10 cellular contexts compared by ENCODE assay signal in genomic region chr19:2454199-2454961, GRCh38. TPM values are rescaled to one million over a fixed set of nuclear protein-coding genes. Genes with fewer than 3 reads are reported as not detected.
DNase-seq lines count a peak whose midpoint lies in the region; ATAC-seq, FAIRE-seq and TF ChIP-seq lines count a peak whose summit lies in the region.
"Had no signal": no experiment of that assay in that cellular context is flagged by ENCODE, and none has a peak within 500 bp of the region (broad histone marks: within the 10 kb centered on the region; RNA-seq: fewer than 3 reads in every experiment).

No MANE protein-coding gene starts in this region.

- H3K79me2 ChIP-seq in HepG2 (ENCODE audit: insufficient read depth, low read length), result peaks cover 53% of the 10 kb centered on the region

- 91% methylated on average over 12 of the region's 19 CpGs for WGBS in HepG2 (ENCODE audit: low lambda C conversion rate)
- WGBS in right lobe of liver (ENCODE audit: insufficient coverage, low coverage, low lambda C conversion rate, missing lambda C conversion rate), result 74% methylated on average over 8 of the region's 19 CpGs
- WGBS in upper lobe of left lung, 2 donors, result 92% methylated on average over 12 to 19 of the region's 19 CpGs

- TF ChIP-seq RAD21 in HepG2 (CRISPR knock-in tag; IDR thresholded peaks at IDR 0.05), result no peak

- no peak overlapping the region for H2AFZ ChIP-seq in HepG2 (ENCODE audit: low read length)

- no peak for FAIRE-seq in HepG2 (lab: Jason Lieb, UNC)

- POLR2A ChIA-PET in HepG2 (lab: Yijun Ruan, JAX), result interaction anchor here (1.3 kb wide), 1 partner anchor 22 kb away, joined by 3 read pairs; the partner anchor contains the start of gene GADD45B

- 0 out of 2 replicates have a peak, but pooled peaks cover 9% of the 10 kb centered on the region for H4K20me1 ChIP-seq in HepG2 (ENCODE audit: insufficient read depth, low read length)

- H3K27me3 ChIP-seq in HepG2 (ENCODE audit: control insufficient read depth in 1 of 2, insufficient read depth in 2 of 2, low read length in 2 of 2) (no peaks in the 10 kb centered on the region), right lobe of liver (no peaks in the 10 kb centered on the region), RWPE2 (ENCODE audit: insufficient read depth, poor library complexity, severe bottlenecking) (no peaks in the 10 kb centered on the region), colonic mucosa (no peaks in the 10 kb centered on the region), upper lobe of left lung (no peaks in the 10 kb centered on the region)
- H3K27me3 ChIP-seq: brain microvascular endothelial cell had no signal

- H3K4me3 Mint-ChIP-seq in glutamatergic neuron (ENCODE audit: unreplicated experiment), result peak overlapping the region; percentile 83

- H3K4me3 ChIP-seq in HepG2 (replicated peaks in 1 of 3; ENCODE audit: insufficient read depth in 1 of 3, low read depth in 2 of 3, low read length in 3 of 3) (peak overlapping the region in 1 of 3 experiments; percentile 95; a peak in 1 of 6 replicates), right lobe of liver (no peak overlapping the region), RWPE2 (ENCODE audit: severe bottlenecking) (no peak overlapping the region), colonic mucosa (no peak overlapping the region), upper lobe of left lung (no peak overlapping the region)

- H3K4me1 ChIP-seq in HepG2 (ENCODE audit: insufficient read depth, low read length) (peaks cover 35% of the 10 kb centered on the region), right lobe of liver (peaks cover 0 to 15% (median 7%) of the 10 kb centered on the region in 4 donors), RWPE2 (ENCODE audit: insufficient read depth, poor library complexity, severe bottlenecking) (no peaks in the 10 kb centered on the region), colonic mucosa (no peaks in the 10 kb centered on the region), upper lobe of left lung (peaks cover 9 to 23% (median 15%) of the 10 kb centered on the region in 4 donors)

- H3K27ac ChIP-seq in HepG2 (ENCODE audit: extremely low read length, insufficient read depth, low read length) (no peak overlapping the region), right lobe of liver (no peak overlapping the region), RWPE2 (ENCODE audit: poor library complexity, severe bottlenecking) (peak overlapping the region; percentile 81), colonic mucosa (no peak overlapping the region), upper lobe of left lung (no peak overlapping the region)
- H3K27ac ChIP-seq: brain microvascular endothelial cell had no signal

- H3K27me3 Mint-ChIP-seq in glutamatergic neuron (ENCODE audit: unreplicated experiment), result peaks cover 2% of the 10 kb centered on the region

- H3K36me3 Mint-ChIP-seq in glutamatergic neuron (ENCODE audit: unreplicated experiment), result no peaks in the 10 kb centered on the region

- in situ Hi-C loops in HepG2 (cut with HindIII; ENCODE audit: extremely low pct_ligation_motif_present, low pct_unique_long_range_greater_than_20kb), result no loop called here

- CTCF ChIA-PET in HepG2 (lab: Yijun Ruan, JAX; ENCODE audit: low intra/inter-chr PET ratio, low total read pairs), result no interaction called here

- H3K9me3 ChIP-seq in HepG2 (ENCODE audit: low read length), result no peaks in the 10 kb centered on the region
- H3K9me3 ChIP-seq in right lobe of liver, result no peaks in the 10 kb centered on the region
- H3K9me3 ChIP-seq in RWPE2 (ENCODE audit: severe bottlenecking), result no peaks in the 10 kb centered on the region
- H3K9me3 ChIP-seq in colonic mucosa, result no peaks in the 10 kb centered on the region
- H3K9me3 ChIP-seq in upper lobe of left lung, result no peaks in the 10 kb centered on the region

- peaks cover 2 to 18% of the 10 kb centered on the region in 2 experiments; a peak in 1 of 5 replicates for H3K36me3 ChIP-seq in HepG2 (replicated peaks in 1 of 2; ENCODE audit: control insufficient read depth in 1 of 2, insufficient read depth in 2 of 2, low read length in 2 of 2)
- no peaks in the 10 kb centered on the region for H3K36me3 ChIP-seq in right lobe of liver
- H3K36me3 ChIP-seq in RWPE2 (ENCODE audit: low read depth), result peaks cover 9% of the 10 kb centered on the region
- H3K36me3 ChIP-seq in colonic mucosa, result no peaks in the 10 kb centered on the region
- peaks cover 0 to 5% (median 0%) of the 10 kb centered on the region in 4 donors for H3K36me3 ChIP-seq in upper lobe of left lung

- TF ChIP-seq CTCF in HepG2 (CRISPR knock-in tag; IDR thresholded peaks at IDR 0.05) (no peak), right lobe of liver (IDR thresholded peaks at IDR 0.05) (no peak), RWPE2 (IDR thresholded peaks at IDR 0.05; ENCODE audit: poor library complexity, severe bottlenecking) (no peak), glutamatergic neuron (IDR thresholded peaks at IDR 0.05; ENCODE audit: partially characterized antibody, unreplicated experiment) (no peak), colonic mucosa (IDR thresholded peaks at IDR 0.05) (no peak), upper lobe of left lung (IDR thresholded peaks at IDR 0.05) (no peak)

- intact Hi-C loops in HepG2 (cut with micrococcal nuclease; ENCODE audit: unreplicated experiment) (no loop called here), right lobe of liver (cut with DNase I) (no loop called here), colonic mucosa (cut with DNase I) (no loop called here)

- TF ChIP-seq POLR2A in HepG2 (IDR thresholded peaks at IDR 0.05; ENCODE audit: insufficient read depth in 1 of 2, low read depth in 2 of 2, low read length in 2 of 2), result no peak
- no peak for TF ChIP-seq POLR2A in right lobe of liver (IDR thresholded peaks at IDR 0.05)
- TF ChIP-seq POLR2A in upper lobe of left lung (IDR thresholded peaks at IDR 0.05), result no peak

- peak overlapping the region; percentile 95; the same call in 1 of the 2 replicates for H3K9ac ChIP-seq in HepG2 (ENCODE audit: insufficient read depth, low read depth, low read length)
- no peak overlapping the region for H3K9ac ChIP-seq in colonic mucosa (ENCODE audit: low read depth in 2 of 2, low read length in 2 of 2)

- ATAC-seq in HepG2, result no peak
- ATAC-seq in right lobe of liver, result no peak
- ATAC-seq in RWPE2 (ENCODE audit: low read depth), result no peak
- no peak for ATAC-seq in upper lobe of left lung (ENCODE audit: low FRiP score in 2 of 2)

- peaks cover 5% of the 10 kb centered on the region for H3K9me3 Mint-ChIP-seq in glutamatergic neuron (ENCODE audit: unreplicated experiment)

- no peaks in the 10 kb centered on the region for H3K4me1 Mint-ChIP-seq in glutamatergic neuron (ENCODE audit: low read depth, unreplicated experiment)

- TF ChIP-seq EP300 in HepG2 (IDR thresholded peaks at IDR 0.05; ENCODE audit: low read depth in 2 of 2, low read length in 2 of 2) (no peak), HepG2 (CRISPR knock-in tag; IDR thresholded peaks at IDR 0.05; ENCODE audit: borderline replicate concordance) (no peak), upper lobe of left lung (IDR thresholded peaks at IDR 0.05) (no peak)

- H3K4me2 ChIP-seq in HepG2 (ENCODE audit: low read depth, low read length), result peak overlapping the region; percentile 87

- DNase-seq in HepG2 (ENCODE audit: low spot score), result no peak
- no peak for DNase-seq in right lobe of liver
- DNase-seq in RWPE2 (ENCODE audit: low spot score), result no peak
- no peak for DNase-seq in glutamatergic neuron
- no peak for DNase-seq in colonic mucosa
- no peak for DNase-seq in upper lobe of left lung
- no peak for DNase-seq in mucosa of gallbladder (ENCODE audit: low spot score)
- DNase-seq in SKM-1 (lab: John Stamatoyannopoulos, UW; ENCODE audit: unreplicated experiment), result no peak
- DNase-seq: brain microvascular endothelial cell, SHP77 treated with DMSO at 0.1 percent for 48 hours had no signal

- H3K27ac Mint-ChIP-seq in glutamatergic neuron (ENCODE audit: unreplicated experiment), result no peak overlapping the region

- TSS peak; percentile 40 for BruUV-seq in HepG2 (replicated peaks; lab: Mats Ljungman, UMichigan)

RNA-seq across cellular contexts. Expression of gene LMNB2, which starts 2.4 kb away (rescaled TPM):
- 93.6 and 105 TPM in 2 replicates for total RNA-seq in HepG2 (2016; rRNA removed; fragmentation: Illumina TruSeq; extraction: Trizol)
- total RNA-seq in HepG2 (2016; cell fraction: cytosol; rRNA removed; fragmentation: Illumina TruSeq; extraction: Trizol; ENCODE audit: low read depth), result 8.6 and 9.2 TPM in 2 replicates
- total RNA-seq in HepG2 (2016; cell fraction: insoluble cytoplasmic fraction; rRNA removed; fragmentation: Illumina TruSeq; extraction: Trizol), result 80.4 and 107 TPM in 2 replicates
- 34.1 and 36.1 TPM in 2 replicates for total RNA-seq in HepG2 (2016; cell fraction: membrane; rRNA removed; fragmentation: Illumina TruSeq; extraction: Trizol)
- 44.6 and 52.0 TPM in 2 replicates for total RNA-seq in HepG2 (2016; cell fraction: nucleus; rRNA removed; fragmentation: Illumina TruSeq; extraction: Trizol)
- 77.2 and 89.7 TPM in 2 replicates for polyA plus RNA-seq in HepG2 (2011; rRNA removed)
- 83.5 and 98.7 TPM in 2 replicates for polyA plus RNA-seq in HepG2 (2011; cell fraction: cytosol; rRNA removed)
- 75.2 and 87.6 TPM in 2 replicates for polyA plus RNA-seq in HepG2 (2011; cell fraction: nucleus; rRNA removed)
- polyA plus RNA-seq in HepG2 (2012), result 40.0 and 41.8 TPM in 2 replicates
- 7.1 and 7.6 TPM in 2 replicates for polyA plus RNA-seq in HepG2 (2016; cell fraction: cytosol; fragmentation: Illumina TruSeq; extraction: Trizol; ENCODE audit: low read depth)
- 74.9 and 86.7 TPM in 2 replicates for polyA plus RNA-seq in HepG2 (2016; cell fraction: insoluble cytoplasmic fraction; fragmentation: Illumina TruSeq; extraction: Trizol; ENCODE audit: low read depth)
- polyA plus RNA-seq in HepG2 (2016; cell fraction: membrane; fragmentation: Illumina TruSeq; extraction: Trizol; ENCODE audit: low read depth), result 19.0 and 21.3 TPM in 2 replicates
- polyA plus RNA-seq in HepG2 (2016; cell fraction: nucleus; fragmentation: Illumina TruSeq; extraction: Trizol; ENCODE audit: insufficient read depth, low read depth), result 75.4 and 76.1 TPM in 2 replicates
- 106 and 107 TPM in 2 replicates for polyA minus RNA-seq in HepG2 (2011; rRNA and poly(A)+ RNA removed; ENCODE audit: low replicate concordance)
- 35.3 and 37.2 TPM in 2 replicates for polyA minus RNA-seq in HepG2 (2011; cell fraction: cytosol; rRNA and poly(A)+ RNA removed)
- polyA minus RNA-seq in HepG2 (2011; cell fraction: nucleus; rRNA and poly(A)+ RNA removed), result 14.4 and 16.7 TPM in 2 replicates
- 10 to 100 TPM in 1 of 6 experiments, 1 to 10 TPM in 5; 4.6 to 11.6 (median 7.1) TPM for total RNA-seq in right lobe of liver
- total RNA-seq in glutamatergic neuron (ENCODE audit: unreplicated experiment), result 45.8 TPM
- 100 to 1,000 TPM in 1 of 2 donors, 10 to 100 TPM in 1; 35.6 to 186 TPM for total RNA-seq in colonic mucosa
- total RNA-seq in upper lobe of left lung, result 10 to 100 TPM; 15.7 to 49.7 (median 28.2) TPM
- 23.9 TPM for total RNA-seq in mucosa of gallbladder

RNA-seq across cellular contexts. Expression of gene GADD45B, which starts 21.5 kb away (rescaled TPM):
- total RNA-seq in HepG2 (2016; rRNA removed; fragmentation: Illumina TruSeq; extraction: Trizol) (3.2 and 4.6 TPM in 2 replicates), right lobe of liver (100 to 1,000 TPM in 4 of 6 experiments, 10 to 100 TPM in 2; 39.0 to 176 (median 127) TPM), glutamatergic neuron (ENCODE audit: unreplicated experiment) (3.8 TPM), colonic mucosa (10 to 100 TPM; 17.5 to 21.6 TPM), upper lobe of left lung (100 to 1,000 TPM in 4 of 6 donors, 10 to 100 TPM in 2; 93.2 to 247 (median 139) TPM), mucosa of gallbladder (59.8 TPM)
- total RNA-seq in HepG2 (2016; cell fraction: cytosol; rRNA removed; fragmentation: Illumina TruSeq; extraction: Trizol; ENCODE audit: low read depth), result 0.71 and 0.91 TPM in 2 replicates
- total RNA-seq in HepG2 (2016; cell fraction: insoluble cytoplasmic fraction; rRNA removed; fragmentation: Illumina TruSeq; extraction: Trizol), result 3.2 and 6.0 TPM in 2 replicates
- total RNA-seq in HepG2 (2016; cell fraction: membrane; rRNA removed; fragmentation: Illumina TruSeq; extraction: Trizol), result 1.8 TPM in 2 replicates
- total RNA-seq in HepG2 (2016; cell fraction: nucleus; rRNA removed; fragmentation: Illumina TruSeq; extraction: Trizol), result 7.3 and 7.6 TPM in 2 replicates
- polyA plus RNA-seq in HepG2 (2011; rRNA removed), result 34.1 and 40.4 TPM in 2 replicates
- 40.0 and 43.7 TPM in 2 replicates for polyA plus RNA-seq in HepG2 (2011; cell fraction: cytosol; rRNA removed)
- 66.8 and 77.1 TPM in 2 replicates for polyA plus RNA-seq in HepG2 (2011; cell fraction: nucleus; rRNA removed)
- polyA plus RNA-seq in HepG2 (2012), result 11.3 and 22.4 TPM in 2 replicates
- 1.5 and 1.7 TPM in 2 replicates for polyA plus RNA-seq in HepG2 (2016; cell fraction: cytosol; fragmentation: Illumina TruSeq; extraction: Trizol; ENCODE audit: low read depth)
- 5.5 and 5.8 TPM in 2 replicates for polyA plus RNA-seq in HepG2 (2016; cell fraction: insoluble cytoplasmic fraction; fragmentation: Illumina TruSeq; extraction: Trizol; ENCODE audit: low read depth)
- 2.3 and 2.5 TPM in 2 replicates for polyA plus RNA-seq in HepG2 (2016; cell fraction: membrane; fragmentation: Illumina TruSeq; extraction: Trizol; ENCODE audit: low read depth)
- polyA plus RNA-seq in HepG2 (2016; cell fraction: nucleus; fragmentation: Illumina TruSeq; extraction: Trizol; ENCODE audit: insufficient read depth, low read depth), result 16.6 and 21.3 TPM in 2 replicates
- polyA minus RNA-seq in HepG2 (2011; rRNA and poly(A)+ RNA removed; ENCODE audit: low replicate concordance), result 22.5 and 88.0 TPM in 2 replicates
- polyA minus RNA-seq in HepG2 (2011; cell fraction: cytosol; rRNA and poly(A)+ RNA removed), result 12.3 and 15.6 TPM in 2 replicates
- 35.0 and 45.0 TPM in 2 replicates for polyA minus RNA-seq in HepG2 (2011; cell fraction: nucleus; rRNA and poly(A)+ RNA removed)

RNA-seq across cellular contexts. Expression of gene TIMM13, which starts 27.0 kb away (rescaled TPM):
- total RNA-seq in HepG2 (2016; rRNA removed; fragmentation: Illumina TruSeq; extraction: Trizol) (108 and 116 TPM in 2 replicates), right lobe of liver (10 to 100 TPM; 35.5 to 59.8 (median 51.1) TPM), glutamatergic neuron (ENCODE audit: unreplicated experiment) (91.5 TPM), colonic mucosa (100 to 1,000 TPM; 100 to 252 TPM), upper lobe of left lung (10 to 100 TPM; 26.2 to 82.3 (median 40.0) TPM), mucosa of gallbladder (76.4 TPM)
- total RNA-seq in HepG2 (2016; cell fraction: cytosol; rRNA removed; fragmentation: Illumina TruSeq; extraction: Trizol; ENCODE audit: low read depth), result 78.9 and 87.4 TPM in 2 replicates
- 115 and 120 TPM in 2 replicates for total RNA-seq in HepG2 (2016; cell fraction: insoluble cytoplasmic fraction; rRNA removed; fragmentation: Illumina TruSeq; extraction: Trizol)
- 123 and 146 TPM in 2 replicates for total RNA-seq in HepG2 (2016; cell fraction: membrane; rRNA removed; fragmentation: Illumina TruSeq; extraction: Trizol)
- 37.3 and 42.3 TPM in 2 replicates for total RNA-seq in HepG2 (2016; cell fraction: nucleus; rRNA removed; fragmentation: Illumina TruSeq; extraction: Trizol)
- polyA plus RNA-seq in HepG2 (2011; rRNA removed), result 48.4 and 62.5 TPM in 2 replicates
- polyA plus RNA-seq in HepG2 (2011; cell fraction: cytosol; rRNA removed), result 60.7 and 102 TPM in 2 replicates
- polyA plus RNA-seq in HepG2 (2011; cell fraction: nucleus; rRNA removed), result 41.6 and 44.7 TPM in 2 replicates
- 50.3 and 65.0 TPM in 2 replicates for polyA plus RNA-seq in HepG2 (2012)
- 94.9 and 117 TPM in 2 replicates for polyA plus RNA-seq in HepG2 (2016; cell fraction: cytosol; fragmentation: Illumina TruSeq; extraction: Trizol; ENCODE audit: low read depth)
- 117 and 124 TPM in 2 replicates for polyA plus RNA-seq in HepG2 (2016; cell fraction: insoluble cytoplasmic fraction; fragmentation: Illumina TruSeq; extraction: Trizol; ENCODE audit: low read depth)
- polyA plus RNA-seq in HepG2 (2016; cell fraction: membrane; fragmentation: Illumina TruSeq; extraction: Trizol; ENCODE audit: low read depth), result 122 and 128 TPM in 2 replicates
- 84.2 and 86.9 TPM in 2 replicates for polyA plus RNA-seq in HepG2 (2016; cell fraction: nucleus; fragmentation: Illumina TruSeq; extraction: Trizol; ENCODE audit: insufficient read depth, low read depth)
- polyA minus RNA-seq in HepG2 (2011; rRNA and poly(A)+ RNA removed; ENCODE audit: low replicate concordance), result 23.6 and 42.8 TPM in 2 replicates
- polyA minus RNA-seq in HepG2 (2011; cell fraction: cytosol; rRNA and poly(A)+ RNA removed), result 18.8 and 24.2 TPM in 2 replicates
- 17.2 and 19.7 TPM in 2 replicates for polyA minus RNA-seq in HepG2 (2011; cell fraction: nucleus; rRNA and poly(A)+ RNA removed)
